In genomic region chr21:25934771-25935224, GRCh38 we compare ENCODE assay signal across 8 cellular contexts.
DNase-seq lines count a peak whose midpoint lies in the region; ATAC-seq and TF ChIP-seq lines count a peak whose summit lies in the region.

No MANE protein-coding gene starts in this region.

- POLR2A ChIA-PET in A673 (lab: Charles Lee; ENCODE audit: low non-redundant PET) = no interaction called here

- ATAC-seq in lung (ENCODE audit: insufficient read depth, low FRiP score) = peak; percentile 76
- ATAC-seq in HG02938 (IDR thresholded peaks at IDR 0.05; ENCODE audit: unreplicated experiment) = no peak
- ATAC-seq in HG03280 (IDR thresholded peaks at IDR 0.05; ENCODE audit: unreplicated experiment) = no peak

- H3K36me3 ChIP-seq in lung (ENCODE audit: control insufficient read depth in 2 of 2, insufficient read depth in 2 of 2, low read length in 2 of 2) = peaks cover 3 to 4% of the 10 kb centered on the region in 2 donors
- H3K36me3 ChIP-seq in A673 (ENCODE audit: insufficient read depth, low read length, poor library complexity, severe bottlenecking) = no peaks in the 10 kb centered on the region

- H3K9me3 ChIP-seq in lung (ENCODE audit: control insufficient read depth in 2 of 2, insufficient read depth in 1 of 2, low read length in 1 of 2) (no peaks in the 10 kb centered on the region), A673 (ENCODE audit: low read depth, low read length, poor library complexity, severe bottlenecking) (no peaks in the 10 kb centered on the region)

- H3K27me3 ChIP-seq in lung (ENCODE audit: control insufficient read depth, insufficient read depth) = no peaks in the 10 kb centered on the region
- H3K27me3 ChIP-seq in A673 (replicated peaks; ENCODE audit: insufficient read depth, low read depth, low read length, poor library complexity) = no peaks in the 10 kb centered on the region

- intact Hi-C loops in A673 (cut with micrococcal nuclease; ENCODE audit: unreplicated experiment) = no loop called here

- TF ChIP-seq CTCF in LNCaP clone FGC (IDR thresholded peaks at IDR 0.05; ENCODE audit: control insufficient read depth, extremely low read depth, insufficient read depth) (no peak), cardiac fibroblast (IDR thresholded peaks at IDR 0.05; ENCODE audit: low read depth, low read length) (no peak), lung (IDR thresholded peaks at IDR 0.05; ENCODE audit: control extremely low read depth, extremely low read depth) (no peak), A673 (conservative IDR thresholded peaks at IDR 0.05; ENCODE audit: low read depth, low read length) (no peak)

- H3K4me3 ChIP-seq in LNCaP clone FGC (ENCODE audit: low read depth, low read length) (no peak overlapping the region), cardiac fibroblast (replicated peaks in 1 of 2; ENCODE audit: low read depth in 2 of 2, low read length in 2 of 2) (no peak overlapping the region), lung (no peak overlapping the region), A673 (ENCODE audit: low read depth, low read length, poor library complexity, severe bottlenecking) (no peak overlapping the region)

- H3K27ac ChIP-seq in lung (ENCODE audit: low read depth in 1 of 2, low read length in 1 of 2) (peak overlapping the region; percentile 40 to 52), A673 (ENCODE audit: low read depth, low read length, poor library complexity, severe bottlenecking) (no peak overlapping the region)

- CTCF ChIA-PET in A673 (lab: Charles Lee) = no interaction called here

- DNase-seq in Daoy (ENCODE audit: low read depth) (peak; percentile 94), LNCaP clone FGC (ENCODE audit: low read depth) (peak; percentile 96), cardiac fibroblast (ENCODE audit: low read depth in 2 of 2) (peak; percentile 94 to 99), lung (ENCODE audit: low spot score) (peak; percentile 68), A673 (ENCODE audit: low spot score) (no peak), NCI-H345 treated with DMSO at 0.1 percent for 48 hours (lab: John Stamatoyannopoulos, UW; ENCODE audit: unreplicated experiment) (no peak)

- WGBS in lung, 2 donors = 30 to 42% methylated on average over 4 of the region's 4 CpGs

- H3K4me1 ChIP-seq in lung (ENCODE audit: control insufficient read depth in 2 of 2, insufficient read depth in 2 of 2, low read length in 2 of 2) (peaks cover 9 to 12% of the 10 kb centered on the region in 2 donors), A673 (ENCODE audit: insufficient read depth, low read length, poor library complexity, severe bottlenecking) (peaks cover 34% of the 10 kb centered on the region)

- BruUV-seq in A673 (replicated peaks; lab: Mats Ljungman, UMichigan) = no TSS peak

Comparison
In these comparisons a context has a peak if more than half of its experiments do, and no peak if none do; other contexts are left out.
1. DNase-seq: peak in Daoy (single experiment), LNCaP clone FGC (single experiment), cardiac fibroblast (2 of 2) and lung (single experiment); none in A673 (single experiment) and NCI-H345 treated with DMSO at 0.1 percent for 48 hours (single experiment).